17 cellular contexts compared by ENCODE assay signal in the genomic region with DNA sequence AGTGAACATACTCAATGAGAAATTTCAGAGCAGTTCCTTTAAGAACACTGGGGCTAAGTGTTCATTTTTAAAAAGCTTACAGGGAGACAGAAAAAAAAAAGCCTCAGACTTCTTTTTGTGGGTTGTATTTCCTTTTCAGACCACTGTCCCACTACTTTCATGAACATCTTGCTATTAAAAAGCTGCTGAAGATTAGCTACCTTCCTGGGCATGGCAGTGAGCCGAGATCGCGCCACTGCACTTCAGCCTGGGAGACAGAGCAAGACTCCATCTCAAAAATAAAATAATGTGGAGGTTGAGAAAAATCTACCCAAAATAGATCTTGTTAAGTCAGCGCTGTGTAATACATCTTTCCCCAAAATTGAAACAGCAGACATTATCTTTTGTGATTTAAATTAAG. TPM values are rescaled to one million over a fixed set of nuclear protein-coding genes. Genes with fewer than 3 reads are reported as not detected.
DNase-seq lines count a peak whose midpoint lies in the region; ATAC-seq and TF ChIP-seq lines count a peak whose summit lies in the region.
"Had no signal": no experiment of that assay in that cellular context is flagged by ENCODE, and none has a peak within 500 bp of the region (broad histone marks: within the 10 kb centered on the region; RNA-seq: fewer than 3 reads in every experiment).

No MANE protein-coding gene starts in this region.

- H3K27ac ChIP-seq in DND-41 (ENCODE audit: low read length) (no peak overlapping the region), KMS-11 (no peak overlapping the region), mesendoderm (ENCODE audit: low read depth, low read length) (no peak overlapping the region)

- H2AK5ac ChIP-seq in mesendoderm (ENCODE audit: low read length) = no peak overlapping the region

- H3K9ac ChIP-seq in DND-41 (ENCODE audit: low read depth, low read length) = no peak overlapping the region
- H3K9ac ChIP-seq in KMS-11 = no peak overlapping the region
- no peak overlapping the region for H3K9ac ChIP-seq in mesendoderm (ENCODE audit: low read length)

- H2AFZ ChIP-seq in DND-41 (ENCODE audit: low read depth, low read length) (no peak overlapping the region), KMS-11 (ENCODE audit: low read depth) (no peak overlapping the region)

- H4K5ac ChIP-seq in mesendoderm (ENCODE audit: low read length) = no peak overlapping the region

- no peak overlapping the region for H3K56ac ChIP-seq in mesendoderm (ENCODE audit: low read length)

- no peak overlapping the region for H2BK120ac ChIP-seq in mesendoderm (ENCODE audit: low read depth, low read length)

- H3K9me3 Mint-ChIP-seq in brain = no peaks in the 10 kb centered on the region
- no peaks in the 10 kb centered on the region for H3K9me3 Mint-ChIP-seq in naive thymus-derived CD8-positive, alpha-beta T cell
- H3K9me3 Mint-ChIP-seq: CD8-positive, alpha-beta T cell had no signal

- POLR2A ChIA-PET in naive thymus-derived CD8-positive, alpha-beta T cell (lab: Charles Lee) = no interaction called here

- no peak overlapping the region for H3K4ac ChIP-seq in mesendoderm (ENCODE audit: low read depth, low read length)

- TF ChIP-seq CTCF in DND-41 (IDR thresholded peaks at IDR 0.05; ENCODE audit: borderline replicate concordance, extremely low read depth, low read length, poor library complexity, severe bottlenecking) = no peak
- no peak for TF ChIP-seq CTCF in KMS-11 (conservative IDR thresholded peaks at IDR 0.05; ENCODE audit: low read depth, low read length)
- no peak for TF ChIP-seq CTCF in brain (conservative IDR thresholded peaks at IDR 0.05)
- TF ChIP-seq CTCF in GM13977 (IDR thresholded peaks at IDR 0.05; ENCODE audit: extremely low read depth, insufficient read depth, missing control alignments) = no peak

- WGBS in mesendoderm (ENCODE audit: extremely low coverage, insufficient coverage, low lambda C conversion rate) = no CpG with 5 or more reads among the region's 4 CpGs

- no peaks in the 10 kb centered on the region for H3K27me3 ChIP-seq in DND-41 (ENCODE audit: insufficient read depth, low read length, poor library complexity)
- H3K27me3 ChIP-seq in KMS-11 (ENCODE audit: insufficient read depth, low read depth) = no peaks in the 10 kb centered on the region
- H3K27me3 ChIP-seq in mesendoderm (ENCODE audit: insufficient read depth, low read length, poor library complexity) = no peaks in the 10 kb centered on the region

- DNase-seq in DND-41 (no peak), mesendoderm (no peak), GM13977 (ENCODE audit: low spot score) (no peak), NCI-H345 (lab: John Stamatoyannopoulos, UW) (no peak)
- DNase-seq in naive thymus-derived CD8-positive, alpha-beta T cell = no peak
- DNase-seq: ACHN; CD8-positive, alpha-beta T cell; GF-D8; HCEC 1CT; NCI-H1417; NCI-H2029; NCI-H2171 treated with DMSO at 0.1 percent for 48 hours; NCI-H510A; SHP77 had no signal

- H3K4me3 Mint-ChIP-seq in brain = no peak overlapping the region
- H3K4me3 Mint-ChIP-seq in naive thymus-derived CD8-positive, alpha-beta T cell = no peak overlapping the region
- H3K4me3 Mint-ChIP-seq: B cell; CD8-positive, alpha-beta T cell had no signal

- in situ Hi-C loops in GM13977 (cut with MboI; ENCODE audit: low pct_unique_long_range_greater_than_20kb, low sequenced_read_pairs, unreplicated experiment) = loop anchor here (10.0 kb wide), 1 partner anchor 195 kb away; no protein-coding TSS in a partner anchor

- H4K20me1 ChIP-seq in DND-41 (ENCODE audit: insufficient read depth, low read length) = peaks cover 14% of the 10 kb centered on the region
- H4K20me1 ChIP-seq in KMS-11 (ENCODE audit: insufficient read depth) = no peaks in the 10 kb centered on the region

- H3K23ac ChIP-seq in mesendoderm (ENCODE audit: low read length) = no peak overlapping the region

- H3K4me1 Mint-ChIP-seq in brain = peaks cover 51% of the 10 kb centered on the region
- H3K4me1 Mint-ChIP-seq in naive thymus-derived CD8-positive, alpha-beta T cell = peaks cover 14 to 33% (median 31%) of the 10 kb centered on the region in 4 donors

- H3K4me1 ChIP-seq in DND-41 (ENCODE audit: insufficient read depth, low read length) (no peaks in the 10 kb centered on the region), KMS-11 (ENCODE audit: low read depth, poor library complexity, severe bottlenecking) (peaks cover 26% of the 10 kb centered on the region), mesendoderm (ENCODE audit: control insufficient read depth, low read depth, low read length) (no peaks in the 10 kb centered on the region)

- no peak overlapping the region for H2BK15ac ChIP-seq in mesendoderm (replicated peaks; ENCODE audit: low read depth)

- H3K36me3 Mint-ChIP-seq in brain = peaks cover 55% of the 10 kb centered on the region
- peaks cover 0 to 72% (median 6%) of the 10 kb centered on the region in 3 donors for H3K36me3 Mint-ChIP-seq in naive thymus-derived CD8-positive, alpha-beta T cell

- H3K79me1 ChIP-seq in mesendoderm (ENCODE audit: low read length) = peaks cover 1% of the 10 kb centered on the region

- ATAC-seq in DND-41 (ENCODE audit: insufficient read depth, low read depth) = peak; percentile 48; the same call in 1 of the 3 replicates
- ATAC-seq in naive thymus-derived CD8-positive, alpha-beta T cell = no peak
- ATAC-seq: CD8-positive, alpha-beta T cell had no signal

- H2BK5ac ChIP-seq in mesendoderm (ENCODE audit: low read length) = no peak overlapping the region

- H3K27me3 Mint-ChIP-seq in brain = no peaks in the 10 kb centered on the region
- H3K27me3 Mint-ChIP-seq in naive thymus-derived CD8-positive, alpha-beta T cell = no peaks in the 10 kb centered on the region
- H3K27me3 Mint-ChIP-seq: B cell had no signal

- H3K4me2 ChIP-seq in DND-41 (ENCODE audit: insufficient read depth, low read length) (no peak overlapping the region), KMS-11 (peak overlapping the region; percentile 22; the same call in 1 of the 2 replicates), mesendoderm (ENCODE audit: low read length) (no peak overlapping the region)

- H4K8ac ChIP-seq in mesendoderm (ENCODE audit: low read depth, low read length) = no peak overlapping the region

- H3K27ac Mint-ChIP-seq in brain = peak overlapping the region in 3 of 5 experiments; percentile 80 to 94 (median 90)
- H3K27ac Mint-ChIP-seq in naive thymus-derived CD8-positive, alpha-beta T cell = peak overlapping the region in 6 of 10 donors; percentile 5 to 55 (median 36)
- H3K27ac Mint-ChIP-seq: B cell; CD8-positive, alpha-beta T cell had no signal

- H3K4me3 ChIP-seq in DND-41 (ENCODE audit: low read depth in 1 of 2, low read length in 2 of 2) (no peak overlapping the region), KMS-11 (IDR thresholded peaks at IDR 0.05; ENCODE audit: insufficient read depth, low read depth, low read length) (no peak overlapping the region), mesendoderm (ENCODE audit: low read length) (no peak overlapping the region)

- H3K36me3 ChIP-seq in DND-41 (ENCODE audit: insufficient read depth, low read length) (peaks cover 77% of the 10 kb centered on the region), KMS-11 (ENCODE audit: insufficient read depth) (no peaks in the 10 kb centered on the region), mesendoderm (ENCODE audit: control insufficient read depth, insufficient read depth, low read length) (no peaks in the 10 kb centered on the region)

- H3K18ac ChIP-seq in mesendoderm (ENCODE audit: low read length) = no peak overlapping the region

- peaks cover 43% of the 10 kb centered on the region for H3K79me2 ChIP-seq in DND-41 (ENCODE audit: insufficient read depth, low read length)
- no peaks in the 10 kb centered on the region; the same call in 1 of the 2 replicates for H3K79me2 ChIP-seq in KMS-11 (ENCODE audit: insufficient read depth, low read depth)
- H3K79me2 ChIP-seq in mesendoderm (ENCODE audit: control insufficient read depth, insufficient read depth, low read length) = no peaks in the 10 kb centered on the region

- H3K9me3 ChIP-seq in DND-41 (ENCODE audit: insufficient read depth, low read length, severe bottlenecking) = no peaks in the 10 kb centered on the region

RNA-seq across cellular contexts. Expression of gene TRAF6, which starts 10.7 kb away (rescaled TPM):
- 2.6 TPM for polyA plus RNA-seq in brain (ENCODE audit: insufficient read depth, low read depth, low replicate concordance)
- 10 to 100 TPM; 18.9 TPM for total RNA-seq in naive thymus-derived CD8-positive, alpha-beta T cell
- 1 to 10 TPM; 5.4 to 9.5 (median 6.9) TPM for polyA plus RNA-seq in naive thymus-derived CD8-positive, alpha-beta T cell
- 6.0 TPM for polyA plus RNA-seq in mesendoderm (2013, experiment 1 of 2)
- polyA plus RNA-seq in mesendoderm (2013, experiment 2 of 2) = 5.9 TPM
